In the genomic region with DNA sequence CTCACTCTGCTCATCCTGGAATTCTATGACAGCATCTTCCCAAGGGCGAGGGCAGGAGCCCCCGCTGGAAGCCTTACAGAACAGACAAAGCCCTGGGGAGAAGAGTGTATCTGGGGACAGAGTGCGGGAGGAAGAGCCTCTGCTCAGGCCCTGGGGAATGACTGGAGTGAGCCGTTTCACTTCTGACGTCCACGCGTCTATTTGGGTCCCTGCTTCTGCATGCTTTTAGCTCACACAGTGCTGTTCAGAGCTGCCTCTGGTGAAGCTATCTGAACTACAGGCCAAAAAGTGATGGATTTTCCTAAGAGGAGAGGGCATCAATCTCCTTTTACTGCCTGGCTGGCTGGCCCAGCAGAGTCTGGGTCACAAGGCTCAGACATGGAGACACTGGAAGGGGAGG, we compare ENCODE assay signal across 15 cellular contexts.
"Had no signal": no experiment of that assay in that cellular context is flagged by ENCODE, and none has a peak within 500 bp of the region (broad histone marks: within the 10 kb centered on the region; RNA-seq: fewer than 3 reads in every experiment).

No MANE protein-coding gene starts in this region.

- H3K27ac ChIP-seq: prostate gland, testis had no signal

- H3K4me1 ChIP-seq: prostate gland, stomach, upper lobe of left lung had no signal

- H3K4me3 ChIP-seq: coronary artery, prostate gland, stomach, testis, upper lobe of left lung had no signal

- DNase-seq: activated B cell treated with CpG ODN at 0.5 μM for 24 hours; activated CD4-positive, alpha-beta memory T cell treated with anti-CD3 and anti-CD28 coated beads for 36 hours; activated CD4-positive, alpha-beta T cell treated with anti-CD3 and anti-CD28 coated beads for 4 hours; activated T-cell treated with anti-CD3 and anti-CD28 coated beads for 4 hours; amniotic stem cell; erythroblast; mammary epithelial cell; midbrain; small intestine; stimulated activated CD4-positive, alpha-beta T cell treated with anti-CD3 and anti-CD28 coated beads, Interleukin-4, amount 100 ng/mL, for 1 hour; stomach; testis; upper lobe of left lung had no signal

- H3K27me3 ChIP-seq: testis, upper lobe of left lung had no signal

- H3K36me3 ChIP-seq: prostate gland, stomach, upper lobe of left lung had no signal

- H3K9me3 ChIP-seq: prostate gland, stomach, testis, upper lobe of left lung had no signal
